In the genomic region with DNA sequence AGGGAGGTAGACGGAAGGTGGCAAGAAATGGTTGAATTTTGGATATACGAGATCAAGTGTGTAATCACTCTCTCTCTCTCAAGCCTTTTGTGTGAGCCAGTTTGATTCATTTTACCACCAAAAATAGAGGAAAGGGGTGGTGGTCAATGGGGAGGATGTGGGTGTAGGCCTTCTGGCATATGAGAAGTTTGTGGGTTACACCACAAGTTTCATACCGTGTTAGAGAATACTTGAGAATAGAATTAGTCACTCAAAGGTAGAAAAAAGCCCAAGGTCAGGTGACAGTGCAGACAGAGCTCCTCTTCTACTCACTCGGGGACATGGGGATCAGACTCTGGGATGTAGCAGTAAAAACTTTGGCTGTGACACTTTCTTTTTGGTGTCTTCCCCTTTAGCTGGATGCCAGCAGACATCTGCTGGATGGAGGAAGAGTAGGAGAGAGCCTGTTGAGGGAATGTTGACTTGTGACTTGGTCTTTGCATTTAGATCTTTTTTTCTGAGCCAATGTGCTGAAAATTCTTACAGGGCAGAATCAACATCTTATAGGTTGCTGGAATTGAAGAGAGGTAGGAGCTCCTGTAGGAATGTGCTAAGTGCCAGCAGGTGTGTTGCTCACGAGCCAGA, we compare ENCODE assay signal across 8 cellular contexts. TPM values are rescaled to one million over a fixed set of nuclear protein-coding genes. Genes with fewer than 3 reads are reported as not detected.
DNase-seq lines count a peak whose midpoint lies in the region; ATAC-seq, FAIRE-seq and TF ChIP-seq lines count a peak whose summit lies in the region.

No MANE protein-coding gene starts in this region.

- peaks cover 0 to 11% of the 10 kb centered on the region in 2 donors for H3K4me1 ChIP-seq in ascending aorta
- H3K4me1 ChIP-seq in HAP-1 = no peaks in the 10 kb centered on the region

- no peak overlapping the region for H3K27ac ChIP-seq in ascending aorta

- DNase-seq in GM19239 (ENCODE audit: insufficient read length, low spot score) (peak; percentile 62), ascending aorta (ENCODE audit: low spot score in 2 of 2) (no peak), HAP-1 (ENCODE audit: low spot score in 2 of 2) (no peak), GOT3 (lab: John Stamatoyannopoulos, UW) (no peak), DMS79 (lab: John Stamatoyannopoulos, UW) (no peak)
- peak; percentile 55 to 66 for DNase-seq in activated CD4-positive, alpha-beta T cell treated with anti-CD3 and anti-CD28 coated beads, Interleukin-2, amount 50 U/mL, for 48 hours
- DNase-seq in stimulated activated CD4-positive, alpha-beta T cell treated with anti-CD3 and anti-CD28 coated beads, Interleukin-4, amount 100 ng/mL, for 24 hours = peak; percentile 69

- peak; percentile 93 for FAIRE-seq in GM19239 (lab: Jason Lieb, UNC)

- no peaks in the 10 kb centered on the region for H3K9me3 ChIP-seq in ascending aorta
- no peaks in the 10 kb centered on the region for H3K9me3 ChIP-seq in HAP-1

- no peaks in the 10 kb centered on the region for H3K27me3 ChIP-seq in ascending aorta
- H3K27me3 ChIP-seq in HAP-1 (ENCODE audit: low read depth) = no peaks in the 10 kb centered on the region

- no peak for TF ChIP-seq CTCF in ascending aorta (IDR thresholded peaks at IDR 0.05)

- intact Hi-C loops in ascending aorta (cut with DNase I) = no loop called here

- H3K4me3 ChIP-seq in ascending aorta (no peak overlapping the region), HAP-1 (no peak overlapping the region)

- H3K36me3 ChIP-seq in ascending aorta (no peaks in the 10 kb centered on the region), HAP-1 (replicated peaks) (no peaks in the 10 kb centered on the region)

- ATAC-seq in HG03103 (IDR thresholded peaks at IDR 0.05; ENCODE audit: low read depth, unreplicated experiment) = peak; percentile 99

- in situ Hi-C loops in HAP-1 (cut with MboI; ENCODE audit: low sequenced_read_pairs) = no loop called here

RNA-seq across cellular contexts. Expression of a gene that starts 43.8 kb away (rescaled TPM):
- total RNA-seq in ascending aorta = 13.5 TPM

Comparison
In these comparisons a context has a peak if more than half of its experiments do, and no peak if none do; other contexts are left out.
1. DNase-seq: peak in GM19239 (single experiment), activated CD4-positive, alpha-beta T cell treated with anti-CD3 and anti-CD28 coated beads, Interleukin-2, amount 50 U/mL, for 48 hours (2 of 2) and stimulated activated CD4-positive, alpha-beta T cell treated with anti-CD3 and anti-CD28 coated beads, Interleukin-4, amount 100 ng/mL, for 24 hours (single experiment); none in ascending aorta (0 of 2), HAP-1 (0 of 2), GOT3 (single experiment) and DMS79 (single experiment).